8 cellular contexts compared by ENCODE assay signal in the genomic region with DNA sequence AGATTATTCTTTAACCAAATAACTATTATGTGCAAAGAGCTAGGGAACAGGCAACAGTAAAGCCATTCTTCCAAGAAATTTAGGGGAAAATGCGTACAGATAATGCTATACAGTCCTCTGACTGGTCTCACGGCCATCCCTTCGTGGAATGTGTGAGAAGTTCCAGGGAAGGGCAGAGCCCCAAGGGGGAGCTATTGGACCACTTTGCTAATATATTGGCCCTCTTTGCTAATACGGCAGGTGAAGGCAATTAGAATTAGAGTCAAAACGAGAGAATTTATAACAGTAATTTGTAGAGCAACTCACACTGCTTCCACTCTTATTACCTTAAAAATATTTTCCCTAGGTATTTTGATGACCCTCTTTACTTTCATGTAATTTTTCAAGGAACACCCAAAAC.
DNase-seq lines count a peak whose midpoint lies in the region; ATAC-seq, FAIRE-seq and TF ChIP-seq lines count a peak whose summit lies in the region.

No MANE protein-coding gene starts in this region.

- H3K27me3 ChIP-seq in cardiac muscle cell (no peaks in the 10 kb centered on the region), K562 (ENCODE audit: control insufficient read depth in 2 of 2, insufficient read depth in 2 of 2, low read length in 2 of 2) (no peaks in the 10 kb centered on the region)

- no peaks in the 10 kb centered on the region for H3K36me3 Mint-ChIP-seq in neural crest cell (ENCODE audit: low read depth)

- H3K4me1 Mint-ChIP-seq in neural crest cell: peaks cover 25% of the 10 kb centered on the region

- no peak overlapping the region for H3K4me2 ChIP-seq in K562 (ENCODE audit: insufficient read depth, low read length)

- no peaks in the 10 kb centered on the region for H3K36me3 ChIP-seq in cardiac muscle cell
- no peaks in the 10 kb centered on the region for H3K36me3 ChIP-seq in K562 (ENCODE audit: control insufficient read depth, insufficient read depth, low read length)

- peak; percentile 26 for FAIRE-seq in K562 (lab: Jason Lieb, UNC)

- H3K9ac ChIP-seq in K562 (ENCODE audit: insufficient read depth in 1 of 2, low read depth in 2 of 2, low read length in 2 of 2): no peak overlapping the region

- H3K27ac Mint-ChIP-seq in neural crest cell (ENCODE audit: unreplicated experiment): no peak overlapping the region

- no peaks in the 10 kb centered on the region for H4K20me1 ChIP-seq in K562 (replicated peaks; ENCODE audit: control insufficient read depth, insufficient read depth, low read length)

- H3K4me3 ChIP-seq in cardiac muscle cell (no peak overlapping the region), K562 (no peak overlapping the region)

- H3K79me2 ChIP-seq in K562 (ENCODE audit: control insufficient read depth, insufficient read depth, low read length): no peaks in the 10 kb centered on the region

- TF ChIP-seq POLR2A in K562 (conservative IDR thresholded peaks at IDR 0.05): no peak

- H3K27ac ChIP-seq in cardiac muscle cell (peak overlapping the region; percentile 55), K562 (ENCODE audit: extremely low read depth, low read depth, low read length) (no peak overlapping the region)

- TF ChIP-seq RAD21 in K562 (CRISPR knock-in tag; conservative IDR thresholded peaks at IDR 0.05 in 1 of 2, IDR thresholded peaks at IDR 0.05 in 1 of 2): peak; percentile 36 to 65; a peak in 3 of 4 replicates

- POLR2A ChIA-PET in K562 (lab: Yijun Ruan, JAX): no interaction called here

- peaks cover 4% of the 10 kb centered on the region for H3K27me3 Mint-ChIP-seq in neural crest cell (ENCODE audit: low read depth)

- in situ Hi-C loops in K562 (cut with MboI): loop anchor here (25.0 kb wide), 1 partner anchor 1530 kb away; a partner anchor contains a TSS

- DNase-seq in cardiac muscle cell (ENCODE audit: low read depth in 1 of 2, low spot score in 1 of 2) (peak; percentile 44 to 80), cardiac septum (ENCODE audit: low spot score) (no peak), NCI-H1048 (lab: John Stamatoyannopoulos, UW) (peak; percentile 44), K562 (ENCODE audit: extremely low read depth in 1 of 4, low spot score in 3 of 4) (peak; percentile 13 to 54 (median 30)), neural crest cell (ENCODE audit: low read depth, low spot score) (peak; percentile 58)
- no peak for DNase-seq in activated CD4-positive, alpha-beta T cell treated with anti-CD3 and anti-CD28 coated beads, Interleukin-2, amount 50 U/mL, for 1 hour

- no TSS peak for BruUV-seq in K562 (replicated peaks; lab: Mats Ljungman, UMichigan)

- no peak for TF ChIP-seq EP300 in K562 (IDR thresholded peaks at IDR 0.05; ENCODE audit: low read length)

- peaks cover 16% of the 10 kb centered on the region for H3K4me1 ChIP-seq in cardiac muscle cell (ENCODE audit: low read depth)
- peaks cover 0 to 6% of the 10 kb centered on the region in 2 experiments; a peak in 2 of 5 replicates for H3K4me1 ChIP-seq in K562 (replicated peaks in 1 of 2; ENCODE audit: control insufficient read depth in 2 of 2, insufficient read depth in 2 of 2, low read length in 2 of 2)

- no peaks in the 10 kb centered on the region for H3K9me3 ChIP-seq in cardiac muscle cell (ENCODE audit: low read depth)
- H3K9me3 ChIP-seq in K562 (replicated peaks; ENCODE audit: control insufficient read depth, insufficient read depth, low read depth, low read length): no peaks in the 10 kb centered on the region

- intact Hi-C loops in cardiac septum (cut with DNase I): loop anchor here (5.0 to 10.0 kb wide), 3 partner anchors 423 to 1525 kb away; no protein-coding TSS in a partner anchor
- intact Hi-C loops in K562 (cut with micrococcal nuclease): loop anchor here (10.0 kb wide), 2 partner anchors 77 to 933 kb away; no protein-coding TSS in a partner anchor

- H3K4me3 Mint-ChIP-seq in neural crest cell: peak overlapping the region; percentile 17

- H2AFZ ChIP-seq in K562 (ENCODE audit: low read depth, low read length): no peak overlapping the region

- TF ChIP-seq CTCF in cardiac muscle cell (IDR thresholded peaks at IDR 0.05; ENCODE audit: low read depth, low read length): peak; percentile 67
- TF ChIP-seq CTCF in K562 (IDR thresholded peaks at IDR 0.05 in 2 of 3, conservative IDR thresholded peaks at IDR 0.05 in 1 of 3; ENCODE audit: insufficient read depth in 2 of 3, low read depth in 1 of 3, low read length in 3 of 3): peak; percentile 46 to 68 (median 65); a peak in 5 of 6 replicates
- TF ChIP-seq CTCF in neural crest cell (conservative IDR thresholded peaks at IDR 0.05): peak; percentile 74

- ATAC-seq in K562: peak; percentile 78
- ATAC-seq in HG03521 (IDR thresholded peaks at IDR 0.05; ENCODE audit: unreplicated experiment): no peak
- ATAC-seq in HG03460 (IDR thresholded peaks at IDR 0.05; ENCODE audit: unreplicated experiment): no peak

- H3K9me1 ChIP-seq in K562 (ENCODE audit: control insufficient read depth, insufficient read depth, low read length): no peaks in the 10 kb centered on the region

- H3K9me3 Mint-ChIP-seq in neural crest cell: no peaks in the 10 kb centered on the region

- CTCF ChIA-PET in K562 (lab: Yijun Ruan, JAX; ENCODE audit: low intra/inter-chr PET ratio): interaction anchor here (0.7 kb wide), 1 partner anchor 1525 kb away, joined by 3 read pairs; no protein-coding TSS in a partner anchor

- WGBS in K562 (ENCODE audit: insufficient coverage, low coverage, missing lambda C conversion rate): 0% methylated on average over 5 of the region's 5 CpGs

TF ChIP-seq in K562, 482 proteins besides CTCF, POLR2A, EP300 and RAD21:
- TF ChIP-seq ZNF121 (CRISPR knock-in tag; conservative IDR thresholded peaks at IDR 0.05) (no peak), SMC3 (conservative IDR thresholded peaks at IDR 0.05; ENCODE audit: insufficient read depth, low read depth, low read length) (peak; percentile 40; the same call in 1 of the 2 replicates)

Comparison
In these comparisons a context has a peak if more than half of its experiments do, and no peak if none do; other contexts are left out.
1. DNase-seq: peak in cardiac muscle cell (2 of 2), NCI-H1048 (single experiment), K562 (4 of 4) and neural crest cell (single experiment); none in cardiac septum (single experiment) and activated CD4-positive, alpha-beta T cell treated with anti-CD3 and anti-CD28 coated beads, Interleukin-2, amount 50 U/mL, for 1 hour (single experiment).
2. Peak in every context shown above with its lines, with median percentiles within 50 percentile points of each other: CTCF ChIP-seq.